In the genomic region with DNA sequence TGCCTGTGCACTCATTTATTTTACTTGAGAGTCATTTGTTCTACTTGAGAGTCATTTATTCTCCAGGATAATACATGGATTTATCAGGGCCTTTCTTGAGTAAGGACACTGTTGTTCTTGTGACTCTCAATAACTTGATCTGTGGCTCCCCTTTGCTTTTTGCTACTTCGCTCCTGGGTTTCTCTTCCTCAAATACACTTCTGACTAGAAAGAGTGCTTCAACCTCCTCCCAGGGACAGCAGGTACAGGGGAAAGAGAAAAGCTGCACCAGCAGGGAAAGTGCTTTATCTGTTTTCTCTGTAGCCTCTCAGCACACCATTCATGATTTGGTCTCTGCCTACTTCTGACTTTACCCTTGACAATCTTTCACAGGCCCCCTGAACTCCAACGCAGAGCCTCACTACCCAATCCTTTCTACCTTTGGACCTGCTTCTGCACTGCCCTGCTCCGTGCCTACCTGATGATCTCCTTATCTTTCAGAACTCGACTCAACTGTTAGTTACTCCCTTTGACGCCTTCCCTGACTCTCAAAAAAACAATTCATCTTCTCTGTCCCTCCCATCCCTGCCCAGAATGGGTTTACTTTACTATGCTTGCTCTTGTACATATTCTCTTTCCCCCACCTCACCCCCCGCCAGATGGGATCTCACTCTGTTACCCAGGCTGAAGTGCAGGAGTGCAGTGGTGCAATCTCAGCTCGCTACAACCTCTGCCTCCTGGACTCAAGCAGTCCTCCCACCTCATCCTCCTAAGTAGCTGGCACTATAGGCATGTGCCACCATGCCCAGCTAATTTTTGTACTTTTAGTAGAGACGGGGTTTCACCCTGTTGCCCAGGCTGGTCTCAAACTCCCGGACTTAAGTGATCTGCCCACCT, we compare ENCODE assay signal across 10 cellular contexts. TPM values are rescaled to one million over a fixed set of nuclear protein-coding genes. Genes with fewer than 3 reads are reported as not detected.
DNase-seq lines count a peak whose midpoint lies in the region; ATAC-seq and TF ChIP-seq lines count a peak whose summit lies in the region.
"Had no signal": no experiment of that assay in that cellular context is flagged by ENCODE, and none has a peak within 500 bp of the region (broad histone marks: within the 10 kb centered on the region; RNA-seq: fewer than 3 reads in every experiment).

No MANE protein-coding gene starts in this region.

- no peak for TF ChIP-seq POLR2A in gastrocnemius medialis (IDR thresholded peaks at IDR 0.05)

- POLR2A ChIA-PET in CD8-positive, alpha-beta memory T cell (lab: Charles Lee): interaction anchor here (1.1 kb wide), 1 partner anchor 52 kb away, joined by 4 read pairs; the partner anchor contains the start of gene IGSF8

- peak overlapping the region; percentile 48 for H3K4me2 ChIP-seq in OCI-LY1 (ENCODE audit: low read length)

- H3K4me3 Mint-ChIP-seq in CD8-positive, alpha-beta memory T cell: peak overlapping the region in 6 of 7 donors; percentile 59 to 80 (median 72)

- H3K79me2 ChIP-seq in OCI-LY1 (ENCODE audit: insufficient read depth, low read length): no peaks in the 10 kb centered on the region

- H3K9me2 ChIP-seq in OCI-LY1 (ENCODE audit: low read depth, low read length): no peaks in the 10 kb centered on the region

- ATAC-seq in GM21526 (IDR thresholded peaks at IDR 0.05; ENCODE audit: low FRiP score, unreplicated experiment) (peak; percentile 45), gastrocnemius medialis (no peak)

- peaks cover 10 to 11% (median 10%) of the 10 kb centered on the region in 3 donors for H3K4me1 Mint-ChIP-seq in CD8-positive, alpha-beta memory T cell

- peaks cover 13 to 65% of the 10 kb centered on the region in 2 donors for H3K27me3 Mint-ChIP-seq in CD8-positive, alpha-beta memory T cell

- peak overlapping the region in 2 of 8 donors; percentile 26 to 62 for H3K27ac Mint-ChIP-seq in CD8-positive, alpha-beta memory T cell

- H3K4me3 ChIP-seq in CD8-positive, alpha-beta memory T cell (ENCODE audit: low read length): peak overlapping the region; percentile 7
- H3K4me3 ChIP-seq in OCI-LY1 (ENCODE audit: low read depth, low read length, poor library complexity, severe bottlenecking): peak overlapping the region; percentile 21
- H3K4me3 ChIP-seq in gastrocnemius medialis: no peak overlapping the region
- H3K4me3 ChIP-seq: lung, SJSA1 had no signal

- H3K9me3 Mint-ChIP-seq in CD8-positive, alpha-beta memory T cell: no peaks in the 10 kb centered on the region

- H3K27me3 ChIP-seq in CD8-positive, alpha-beta memory T cell (ENCODE audit: insufficient read depth, low read length, poor library complexity, severe bottlenecking): peaks cover 4% of the 10 kb centered on the region
- no peaks in the 10 kb centered on the region; the same call in 1 of the 2 replicates for H3K27me3 ChIP-seq in OCI-LY1 (ENCODE audit: insufficient read depth, low read length)
- no peaks in the 10 kb centered on the region for H3K27me3 ChIP-seq in gastrocnemius medialis

- H3K36me3 Mint-ChIP-seq in CD8-positive, alpha-beta memory T cell: no peaks in the 10 kb centered on the region

- CTCF ChIA-PET in CD8-positive, alpha-beta memory T cell (lab: Charles Lee): interaction anchor here (1.0 to 4.5 kb wide), 17 partner anchors 10 to 256 kb away, joined by 3 to 63 read pairs (median 4); partner anchors contain the start of genes KCNJ10, KCNJ9 and PIGM

- H3K4me1 ChIP-seq in CD8-positive, alpha-beta memory T cell (ENCODE audit: insufficient read depth, low read length): peaks cover 10% of the 10 kb centered on the region
- H3K4me1 ChIP-seq in OCI-LY1 (ENCODE audit: insufficient read depth, low read length, severe bottlenecking) (peaks cover 8% of the 10 kb centered on the region), gastrocnemius medialis (peaks cover 0 to 6% of the 10 kb centered on the region in 2 donors)

- in situ Hi-C loops in gastrocnemius medialis (cut with MboI; ENCODE audit: low sequenced_read_pairs in 4 of 4): no loop called here

- no peak for DNase-seq in CD8-positive, alpha-beta memory T cell
- DNase-seq in islet precursor cell: peak; percentile 27
- no peak for DNase-seq in UCSD-AML1 (lab: John Stamatoyannopoulos, UW; ENCODE audit: unreplicated experiment)
- no peak for DNase-seq in T-helper 9 cell
- DNase-seq in GF-D8 (lab: John Stamatoyannopoulos, UW): no peak
- no peak for DNase-seq in gastrocnemius medialis

- no peaks in the 10 kb centered on the region for H3F3A ChIP-seq in OCI-LY1 (ENCODE audit: insufficient read depth, low read length)

- no peak overlapping the region for H3K27ac ChIP-seq in CD8-positive, alpha-beta memory T cell (ENCODE audit: low read depth, low read length)
- no peak overlapping the region for H3K27ac ChIP-seq in OCI-LY1 (ENCODE audit: low read depth, low read length, poor library complexity, severe bottlenecking)
- no peak overlapping the region for H3K27ac ChIP-seq in gastrocnemius medialis
- H3K27ac ChIP-seq: SJSA1 had no signal

- no peaks in the 10 kb centered on the region for H4K20me1 ChIP-seq in OCI-LY1 (ENCODE audit: insufficient read depth, low read length)

- no peak overlapping the region; the same call in 1 of the 2 replicates for H2AFZ ChIP-seq in OCI-LY1 (ENCODE audit: low read length)

- intact Hi-C loops in gastrocnemius medialis (cut with DNase I; ENCODE audit: low total_unique reads): loop anchor here (2.0 kb wide), 1 partner anchor 31 kb away; no protein-coding TSS in a partner anchor

- no peak overlapping the region for H3K9ac ChIP-seq in OCI-LY1 (ENCODE audit: low read length)

- no peaks in the 10 kb centered on the region for H3K36me3 ChIP-seq in CD8-positive, alpha-beta memory T cell (ENCODE audit: insufficient read depth, low read length)
- H3K36me3 ChIP-seq in OCI-LY1 (ENCODE audit: insufficient read depth, low read length) (no peaks in the 10 kb centered on the region), gastrocnemius medialis (no peaks in the 10 kb centered on the region)
- H3K36me3 ChIP-seq: SJSA1 had no signal

- TF ChIP-seq CTCF in OCI-LY1 (IDR thresholded peaks at IDR 0.05; ENCODE audit: low read length) (no peak), gastrocnemius medialis (IDR thresholded peaks at IDR 0.05 in 4 of 5, conservative IDR thresholded peaks at IDR 0.05 in 1 of 5) (no peak)

- no peaks in the 10 kb centered on the region for H3K9me3 ChIP-seq in CD8-positive, alpha-beta memory T cell (ENCODE audit: low read length)
- H3K9me3 ChIP-seq in OCI-LY1 (ENCODE audit: low read length): no peaks in the 10 kb centered on the region
- no peaks in the 10 kb centered on the region for H3K9me3 ChIP-seq in gastrocnemius medialis
- H3K9me3 ChIP-seq: SJSA1 had no signal

RNA-seq across cellular contexts. Expression of gene PIGM, which starts 15.6 kb away (rescaled TPM):
- total RNA-seq in CD8-positive, alpha-beta memory T cell: 1 to 10 TPM; 6.5 to 6.9 TPM
- 3.2 TPM for polyA plus RNA-seq in CD8-positive, alpha-beta memory T cell
- total RNA-seq in gastrocnemius medialis: under 1 TPM; 0.55 to 0.75 (median 0.72) TPM

RNA-seq across cellular contexts. Expression of gene KCNJ10, which starts 22.6 kb away (rescaled TPM):
- under 1 TPM in 1 of 2 experiments, not detected in 1; 0.13 TPM for total RNA-seq in CD8-positive, alpha-beta memory T cell
- polyA plus RNA-seq in CD8-positive, alpha-beta memory T cell: not detected
- not detected for total RNA-seq in gastrocnemius medialis
- total RNA-seq: SJSA1 had no signal

RNA-seq across cellular contexts. Expression of gene KCNJ9, which starts 34.0 kb away (rescaled TPM):
- total RNA-seq in CD8-positive, alpha-beta memory T cell: under 1 TPM in 1 of 2 experiments, not detected in 1; 0.04 TPM
- not detected for polyA plus RNA-seq in CD8-positive, alpha-beta memory T cell
- not detected for total RNA-seq in gastrocnemius medialis
- total RNA-seq: lung, SJSA1 had no signal
- polyA plus RNA-seq: lung had no signal

RNA-seq across cellular contexts. Expression of gene IGSF8, which starts 51.1 kb away (rescaled TPM):
- total RNA-seq in CD8-positive, alpha-beta memory T cell: 10 to 100 TPM; 39.5 to 42.7 TPM
- 59.2 TPM for polyA plus RNA-seq in CD8-positive, alpha-beta memory T cell
- total RNA-seq in gastrocnemius medialis: 10 to 100 TPM in 1 of 4 donors, 1 to 10 TPM in 3; 3.4 to 12.8 (median 8.7) TPM

Comparison
In these comparisons a context has a peak if more than half of its experiments do, and no peak if none do; other contexts are left out.
1. H3K4me3 ChIP-seq: peak in CD8-positive, alpha-beta memory T cell (single experiment) and OCI-LY1 (single experiment); none in gastrocnemius medialis (0 of 4).
2. RNA of gene PIGM, which starts 15.6 kb away (total RNA-seq): 6.5 to 6.9 TPM in CD8-positive, alpha-beta memory T cell; 0.55 to 0.75 TPM in gastrocnemius medialis; every median in the first group is over 4 times any median in the second.